In genomic region chr4:76590847-76591281, GRCh38 we compare ENCODE assay signal across 8 cellular contexts.
DNase-seq lines count a peak whose midpoint lies in the region; ATAC-seq and FAIRE-seq lines count a peak whose summit lies in the region.
"Had no signal": no experiment of that assay in that cellular context is flagged by ENCODE, and none has a peak within 500 bp of the region (broad histone marks: within the 10 kb centered on the region; RNA-seq: fewer than 3 reads in every experiment).

No MANE protein-coding gene starts in this region.

- H3K9ac ChIP-seq in HUES6 (ENCODE audit: low read length): peak overlapping the region; percentile 46

- H3K4me3 ChIP-seq in HUES6 (ENCODE audit: low read depth, low read length) (peak overlapping the region; percentile 21), mesodermal cell (ENCODE audit: extremely low read depth, insufficient read depth, low read length, poor library complexity, severe bottlenecking) (no peak overlapping the region)

- FAIRE-seq in urothelium cell line (lab: Jason Lieb, UNC): no peak

- 83 to 100% methylated on average over 1 of the region's 6 CpGs for WGBS in mesodermal cell (ENCODE audit: insufficient coverage in 2 of 2), 2 experiments

- H3K4me1 ChIP-seq in HUES6 (ENCODE audit: control insufficient read depth, insufficient read depth, low read length): peaks cover 53% of the 10 kb centered on the region
- peaks cover 38% of the 10 kb centered on the region for H3K4me1 ChIP-seq in mesodermal cell (ENCODE audit: control insufficient read depth, insufficient read depth, low read length, poor library complexity, severe bottlenecking)

- H3K36me3 ChIP-seq in HUES6 (ENCODE audit: control insufficient read depth, insufficient read depth, low read length) (no peaks in the 10 kb centered on the region), mesodermal cell (ENCODE audit: control insufficient read depth, insufficient read depth, low read length) (no peaks in the 10 kb centered on the region)

- H3K9me3 ChIP-seq in HUES6 (ENCODE audit: control insufficient read depth, insufficient read depth, low read depth, low read length) (no peaks in the 10 kb centered on the region), mesodermal cell (ENCODE audit: control insufficient read depth, low read length) (no peaks in the 10 kb centered on the region)

- ATAC-seq in GM21619 (IDR thresholded peaks at IDR 0.05; ENCODE audit: unreplicated experiment) (no peak), HG03432 (IDR thresholded peaks at IDR 0.05; ENCODE audit: unreplicated experiment) (no peak)
- ATAC-seq: activated CD8-positive, alpha-beta T cell treated with anti-CD3 and anti-CD28 coated beads for 36 hours had no signal

- no peaks in the 10 kb centered on the region for H3K27me3 ChIP-seq in HUES6 (ENCODE audit: control insufficient read depth, insufficient read depth, low read length)

- H3K27ac ChIP-seq in HUES6 (ENCODE audit: low read depth, low read length): peak overlapping the region; percentile 94
- peak overlapping the region; percentile 99 for H3K27ac ChIP-seq in mesodermal cell (ENCODE audit: low read depth, low read length, severe bottlenecking)

- DNase-seq in dedifferentiated amniotic fluid mesenchymal stem cell (ENCODE audit: extremely low spot score): peak; percentile 56
- DNase-seq in urothelium cell line (ENCODE audit: low spot score): peak; percentile 22
- no peak for DNase-seq in Kasumi-1 (lab: John Stamatoyannopoulos, UW)
- DNase-seq: activated CD8-positive, alpha-beta T cell treated with anti-CD3 and anti-CD28 coated beads for 36 hours had no signal

Comparison
In these comparisons a context has a peak if more than half of its experiments do, and no peak if none do; other contexts are left out.
1. DNase-seq: peak in dedifferentiated amniotic fluid mesenchymal stem cell (single experiment) and urothelium cell line (single experiment); none in Kasumi-1 (0 of 2).